8 cellular contexts compared by ENCODE assay signal in the genomic region with DNA sequence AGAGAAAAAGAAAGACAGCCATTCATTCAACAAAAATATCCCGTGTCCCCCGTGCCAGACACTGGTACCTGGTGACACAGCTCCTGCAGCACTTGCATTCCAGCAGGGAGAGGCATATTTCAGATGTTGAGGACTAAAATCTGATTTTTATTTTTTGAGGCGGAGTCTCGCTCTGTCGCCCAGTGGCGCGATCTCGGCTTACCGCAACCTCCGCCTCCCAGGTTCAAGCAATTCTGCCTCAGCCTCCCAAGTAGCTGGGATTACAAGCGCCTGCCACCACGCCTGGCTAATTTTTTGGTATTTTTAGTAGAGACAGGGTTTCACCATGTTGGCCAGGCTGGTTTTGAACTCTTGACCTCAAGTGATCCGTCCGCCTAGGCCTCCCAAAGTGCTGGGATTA. TPM values are rescaled to one million over a fixed set of nuclear protein-coding genes. Genes with fewer than 3 reads are reported as not detected.
DNase-seq lines count a peak whose midpoint lies in the region; ATAC-seq, FAIRE-seq and TF ChIP-seq lines count a peak whose summit lies in the region.
"Not testable (repeated sequence)": the region's sequence is repeated elsewhere in the genome, so short reads cannot be mapped to it uniquely, and the experiment has no call there.

No MANE protein-coding gene starts in this region.

- not testable (repeated sequence) for H2BK20ac ChIP-seq in H9 (ENCODE audit: low read depth, low read length, poor library complexity, severe bottlenecking)

- H3T11ph ChIP-seq in H9 (ENCODE audit: low read length): not testable (repeated sequence)

- not testable (repeated sequence) for H3K56ac ChIP-seq in H9 (ENCODE audit: insufficient read length, low read depth, low read length)

- H3K4me2 ChIP-seq in H9 (ENCODE audit: insufficient read depth, insufficient read length, low read length); mesenchymal stem cell (ENCODE audit: low read length, poor library complexity, severe bottlenecking): not testable (repeated sequence)

- H3K18ac ChIP-seq in H9 (ENCODE audit: insufficient read length, low read depth, low read length) (peak overlapping the region; percentile 76), mesenchymal stem cell (ENCODE audit: low read depth in 1 of 2, low read length in 2 of 2) (peak overlapping the region; percentile 79 to 89)

- H2BK15ac ChIP-seq in H9 (ENCODE audit: low read depth, low read length); mesenchymal stem cell (ENCODE audit: low read depth, poor library complexity, severe bottlenecking): not testable (repeated sequence)

- not testable (repeated sequence) for H4K5ac ChIP-seq in H9 (ENCODE audit: insufficient read length, low read depth, low read length)

- intact Hi-C loops in body of pancreas (cut with DNase I): loop anchor here (5.0 kb wide), 1 partner anchor 51 kb away; no protein-coding TSS in a partner anchor
- intact Hi-C loops in esophagus squamous epithelium (cut with DNase I); pancreas (cut with DNase I): not testable (repeated sequence)

- H3K79me1 ChIP-seq in H9 (ENCODE audit: insufficient read depth, low read depth, low read length, poor library complexity, severe bottlenecking): not testable (repeated sequence)
- peaks cover 23% of the 10 kb centered on the region for H3K79me1 ChIP-seq in mesenchymal stem cell (replicated peaks; ENCODE audit: low read length, poor library complexity, severe bottlenecking)

- H3K27me3 ChIP-seq in AG04450 (ENCODE audit: control insufficient read depth, insufficient read depth, low read length); H9 (ENCODE audit: insufficient read depth, low read length); body of pancreas; esophagus squamous epithelium; mesenchymal stem cell (ENCODE audit: control insufficient read depth in 1 of 2, insufficient read depth in 1 of 2, low read length in 2 of 2); pancreas; stomach smooth muscle (ENCODE audit: control insufficient read depth in 1 of 2, insufficient read depth in 2 of 2, low read length in 2 of 2): not testable (repeated sequence)

- H3K4me1 ChIP-seq in H9 (ENCODE audit: insufficient read depth, low read length) (peaks cover 14% of the 10 kb centered on the region; the same call in 1 of the 2 replicates), body of pancreas (peaks cover 45% of the 10 kb centered on the region), esophagus squamous epithelium (peaks cover 15 to 85% (median 58%) of the 10 kb centered on the region in 3 donors), mesenchymal stem cell (ENCODE audit: control insufficient read depth, insufficient read depth, low read depth, low read length) (peaks cover 40% of the 10 kb centered on the region), pancreas (peaks cover 17 to 45% (median 30%) of the 10 kb centered on the region in 3 donors), stomach smooth muscle (ENCODE audit: control insufficient read depth, insufficient read depth, low read length) (peaks cover 78% of the 10 kb centered on the region)

- not testable (repeated sequence) for ATAC-seq in body of pancreas, pancreas

- H3K4me3 Mint-ChIP-seq in H9: peak overlapping the region in 1 of 2 experiments; percentile 65; a peak in 1 of 5 replicates

- not testable (repeated sequence) for H3K14ac ChIP-seq in H9 (ENCODE audit: insufficient read depth, low read length)
- peak overlapping the region in 1 of 2 experiments; percentile 81 for H3K14ac ChIP-seq in mesenchymal stem cell (ENCODE audit: low read length in 2 of 2)

- H3K9me3 Mint-ChIP-seq in H9: peaks cover 4 to 11% of the 10 kb centered on the region in 2 experiments; a peak in 4 of 5 replicates

- CTCF ChIA-PET in AG04450 (lab: Charles Lee): interaction anchor here (1.8 to 7.9 kb wide), 3 partner anchors 9 to 56 kb away, joined by 9 to 105 read pairs (median 11); no protein-coding TSS in a partner anchor

- not testable (repeated sequence) for H4K91ac ChIP-seq in H9 (ENCODE audit: insufficient read length, low read depth, low read length)
- H4K91ac ChIP-seq in mesenchymal stem cell (ENCODE audit: low read length): peak overlapping the region; percentile 78

- FAIRE-seq in pancreas (lab: Jason Lieb, UNC): not testable (repeated sequence)

- H3K4ac ChIP-seq in H9 (ENCODE audit: low read depth, low read length): not testable (repeated sequence)
- H3K4ac ChIP-seq in mesenchymal stem cell (ENCODE audit: low read depth in 1 of 2, low read length in 2 of 2): peak overlapping the region in 1 of 2 experiments; percentile 93

- not testable (repeated sequence) for DNase-seq in AG04450 (ENCODE audit: low read depth, low spot score); H9; SK-N-MC (ENCODE audit: low read depth, low spot score); body of pancreas; esophagus squamous epithelium (lab: John Stamatoyannopoulos, UW); mesenchymal stem cell; pancreas

- not testable (repeated sequence) for H3K23ac ChIP-seq in H9 (ENCODE audit: insufficient read length, low read depth, low read length); mesenchymal stem cell (ENCODE audit: low read length in 2 of 2)

- H4K8ac ChIP-seq in H9 (replicated peaks; ENCODE audit: insufficient read length, low read depth, low read length): not testable (repeated sequence)
- peak overlapping the region; percentile 85 for H4K8ac ChIP-seq in mesenchymal stem cell (ENCODE audit: low read length)

- H4K20me1 ChIP-seq in H9 (ENCODE audit: control insufficient read depth, insufficient read depth, insufficient read length): not testable (repeated sequence)

- POLR2A ChIA-PET in AG04450 (lab: Yijun Ruan, JAX): interaction anchor here (0.9 to 1.9 kb wide), 7 partner anchors 7 to 69 kb away, joined by 4 to 11 read pairs (median 5); no protein-coding TSS in a partner anchor

- H2BK120ac ChIP-seq in H9 (ENCODE audit: low read depth, low read length, poor library complexity, severe bottlenecking): peak overlapping the region; percentile 78
- H2BK120ac ChIP-seq in mesenchymal stem cell (ENCODE audit: low read depth, low read length): peak overlapping the region; percentile 37

- H3K27ac Mint-ChIP-seq in H9: peak overlapping the region in 2 of 3 experiments; percentile 96 to 97; a peak in 5 of 7 replicates

- H3K23me2 ChIP-seq in H9 (ENCODE audit: insufficient read length, low read depth, low read length, poor library complexity, severe bottlenecking): not testable (repeated sequence)

- H3K4me1 Mint-ChIP-seq in H9: peaks cover 35 to 67% of the 10 kb centered on the region in 2 experiments

- not testable (repeated sequence) for H3K79me2 ChIP-seq in H9 (ENCODE audit: insufficient read depth, low read length)

- H3K36me3 Mint-ChIP-seq in H9 (ENCODE audit: insufficient read depth in 1 of 3, low read depth in 3 of 3): peaks cover 0 to 11% (median 10%) of the 10 kb centered on the region in 3 experiments; a peak in 5 of 7 replicates

- not testable (repeated sequence) for H3K36me3 ChIP-seq in SK-N-MC (ENCODE audit: insufficient read depth, low read length); body of pancreas (replicated peaks in 1 of 2; ENCODE audit: insufficient read depth in 1 of 2, low read depth in 2 of 2); esophagus squamous epithelium; mesenchymal stem cell (ENCODE audit: control insufficient read depth in 1 of 2, insufficient read depth in 2 of 2, low read depth in 1 of 2, low read length in 2 of 2); pancreas; stomach smooth muscle (ENCODE audit: control insufficient read depth in 2 of 2, insufficient read depth in 2 of 2, low read length in 2 of 2)

- WGBS in H9 (ENCODE audit: extremely low coverage, insufficient read length, low lambda C conversion rate): no CpG with 5 or more reads among the region's 14 CpGs
- 91 to 95% methylated on average over 14 of the region's 14 CpGs for WGBS in body of pancreas, 2 donors
- WGBS in esophagus squamous epithelium, 2 donors: 80 to 95% methylated on average over 13 to 14 of the region's 14 CpGs
- 85% methylated on average over 13 of the region's 14 CpGs for WGBS in mesenchymal stem cell
- 89% methylated on average over 14 of the region's 14 CpGs for WGBS in pancreas, 2 donors

- H3K9ac ChIP-seq in H9 (ENCODE audit: extremely low read depth, insufficient read length, low read length) (peak overlapping the region; percentile 29), SK-N-MC (ENCODE audit: insufficient read length) (peak overlapping the region; percentile 4)
- not testable (repeated sequence) for H3K9ac ChIP-seq in mesenchymal stem cell (ENCODE audit: low read length); stomach smooth muscle (ENCODE audit: low read length in 2 of 2)

- peak overlapping the region; percentile 79 for H2BK5ac ChIP-seq in H9 (ENCODE audit: insufficient read length, low read length)
- H2BK5ac ChIP-seq in mesenchymal stem cell (ENCODE audit: low read depth, low read length, poor library complexity, severe bottlenecking): not testable (repeated sequence)

- not testable (repeated sequence) for H3K27me3 Mint-ChIP-seq in H9 (ENCODE audit: low read depth)

- not testable (repeated sequence) for H3K9me3 ChIP-seq in AG04450 (ENCODE audit: control insufficient read depth, insufficient read depth, low read length); H9 (ENCODE audit: control insufficient read depth, low read depth, low read length); SK-N-MC (ENCODE audit: low read depth, low read length); body of pancreas; esophagus squamous epithelium; mesenchymal stem cell (ENCODE audit: control insufficient read depth, low read length); pancreas; stomach smooth muscle (ENCODE audit: control insufficient read depth in 2 of 2, low read length in 2 of 2)

- H3K27ac ChIP-seq in AG04450 (ENCODE audit: low read depth, low read length): peak overlapping the region; percentile 3
- H3K27ac ChIP-seq in H9 (ENCODE audit: insufficient read length, low read depth, low read length): peak overlapping the region; percentile 94
- peak overlapping the region; percentile 88 for H3K27ac ChIP-seq in SK-N-MC
- H3K27ac ChIP-seq in body of pancreas: peak overlapping the region in 3 of 4 donors; percentile 29 to 65 (median 34)
- H3K27ac ChIP-seq in esophagus squamous epithelium: peak overlapping the region in 3 of 4 donors; percentile 32 to 70 (median 55)
- not testable (repeated sequence) for H3K27ac ChIP-seq in mesenchymal stem cell (ENCODE audit: low read length, poor library complexity, severe bottlenecking)
- peak overlapping the region in 3 of 4 donors; percentile 8 to 28 (median 11) for H3K27ac ChIP-seq in pancreas
- peak overlapping the region; percentile 55 for H3K27ac ChIP-seq in stomach smooth muscle (ENCODE audit: low read length)

- peak overlapping the region; percentile 9 for H2AK5ac ChIP-seq in H9 (ENCODE audit: insufficient read length, low read length)
- H2AK5ac ChIP-seq in mesenchymal stem cell (ENCODE audit: low read length, severe bottlenecking): not testable (repeated sequence)

- peak overlapping the region; percentile 90 for H2BK12ac ChIP-seq in H9 (ENCODE audit: insufficient read length, low read depth, low read length)
- peak overlapping the region in 1 of 2 experiments; percentile 50 for H2BK12ac ChIP-seq in mesenchymal stem cell (ENCODE audit: low read length in 2 of 2)

- TF ChIP-seq POLR2A in body of pancreas (IDR thresholded peaks at IDR 0.05); esophagus squamous epithelium (IDR thresholded peaks at IDR 0.05): not testable (repeated sequence)

- TF ChIP-seq CTCF in AG04450 (IDR thresholded peaks at IDR 0.05; ENCODE audit: low read depth, low read length); H9 (conservative IDR thresholded peaks at IDR 0.05); body of pancreas (IDR thresholded peaks at IDR 0.05); esophagus squamous epithelium (IDR thresholded peaks at IDR 0.05); pancreas (IDR thresholded peaks at IDR 0.05): not testable (repeated sequence)

- not testable (repeated sequence) for H2AFZ ChIP-seq in H9 (ENCODE audit: low read length); mesenchymal stem cell (ENCODE audit: low read depth, low read length)

- H3K4me3 ChIP-seq in AG04450 (ENCODE audit: low read depth, low read length); body of pancreas; esophagus squamous epithelium; mesenchymal stem cell (ENCODE audit: insufficient read depth in 1 of 2, low read depth in 1 of 2, low read length in 2 of 2); pancreas: not testable (repeated sequence)
- peak overlapping the region; percentile 48 for H3K4me3 ChIP-seq in SK-N-MC
- H3K4me3 ChIP-seq in stomach smooth muscle (ENCODE audit: low read length in 2 of 2): peak overlapping the region in 1 of 2 donors; percentile 3

RNA-seq across cellular contexts. Expression of a gene that starts 20.6 kb away (rescaled TPM):
- polyA plus RNA-seq in AG04450 (2011; rRNA removed): 36.9 and 43.8 TPM in 2 replicates
- polyA minus RNA-seq in AG04450 (2011; rRNA and poly(A)+ RNA removed): 91.5 and 108 TPM in 2 replicates
- total RNA-seq in H9 (2021): 20.6 and 22.1 TPM in 2 replicates
- total RNA-seq in body of pancreas: 10 to 100 TPM; 41.0 to 54.1 TPM
- total RNA-seq in esophagus squamous epithelium: 10 to 100 TPM in 3 of 4 donors, 1 to 10 TPM in 1; 9.6 to 24.8 (median 17.8) TPM
- 65.2 TPM for polyA plus RNA-seq in mesenchymal stem cell (2013, experiment 1 of 2)
- 64.4 TPM for polyA plus RNA-seq in mesenchymal stem cell (2013, experiment 2 of 2)
- 10 to 100 TPM; 30.3 to 68.1 (median 33.8) TPM for total RNA-seq in pancreas
- polyA plus RNA-seq in pancreas: 10 to 100 TPM in 1 of 2 donors, 1 to 10 TPM in 1; 7.8 to 12.7 TPM
